In the genomic region with DNA sequence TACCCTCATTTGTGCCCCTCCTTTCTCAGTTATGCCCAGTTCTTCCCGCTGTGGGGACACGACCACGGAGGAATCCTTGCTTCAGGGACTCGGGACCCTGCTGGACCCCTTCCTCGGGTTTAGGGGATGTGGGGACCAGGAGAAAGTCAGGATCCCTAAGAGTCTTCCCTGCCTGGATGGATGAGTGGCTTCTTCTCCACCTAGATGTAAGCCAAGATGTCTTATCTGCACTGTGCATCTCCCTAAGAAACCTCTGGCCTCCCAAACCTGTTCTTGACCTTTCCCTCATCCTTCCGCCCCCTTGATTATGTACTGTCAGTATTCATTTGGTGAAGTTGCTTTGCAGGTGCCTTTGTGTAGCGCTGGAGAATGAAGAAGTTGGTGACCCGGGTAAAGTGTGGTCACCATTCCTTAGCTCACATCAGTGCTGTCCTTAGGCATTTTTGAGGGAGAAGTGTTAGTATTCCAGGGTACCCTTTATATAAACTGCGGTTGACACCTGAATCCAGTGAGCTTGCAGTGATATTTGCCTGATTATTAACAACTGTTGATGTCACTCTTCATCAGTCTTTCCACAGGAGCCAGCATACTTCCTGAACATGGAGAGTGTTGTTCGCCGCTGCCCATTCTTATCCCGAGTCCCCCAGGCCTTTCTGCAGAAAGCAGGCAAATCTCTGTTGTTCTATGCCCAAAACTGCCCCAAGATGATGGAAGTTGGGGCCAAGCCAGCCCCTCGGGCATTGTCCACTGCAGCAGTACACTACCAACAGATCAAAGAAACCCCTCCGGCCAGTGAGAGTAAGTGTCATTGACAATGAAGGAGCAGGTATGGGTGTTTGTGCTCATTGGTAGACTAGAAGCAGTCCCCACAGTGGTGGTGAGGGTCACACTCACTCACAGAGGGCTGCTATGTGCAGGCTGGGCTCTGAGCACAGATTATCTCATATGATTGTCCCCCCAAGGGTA, we compare ENCODE assay signal across 6 cellular contexts. TPM values are rescaled to one million over a fixed set of nuclear protein-coding genes. Genes with fewer than 3 reads are reported as not detected.
DNase-seq lines count a peak whose midpoint lies in the region; ATAC-seq, FAIRE-seq and TF ChIP-seq lines count a peak whose summit lies in the region.

No MANE protein-coding gene starts in this region.

- peak; percentile 11 for FAIRE-seq in H54 (lab: Jason Lieb, UNC)
- peak; percentile 15 for FAIRE-seq in K562 (lab: Jason Lieb, UNC)

- peak overlapping the region; percentile 77 for H3K4me3 ChIP-seq in K562

- peak overlapping the region; percentile 92; the same call in 1 of the 2 replicates for H2AFZ ChIP-seq in K562 (ENCODE audit: low read depth, low read length)

- no peaks in the 10 kb centered on the region for H3K9me1 ChIP-seq in K562 (ENCODE audit: control insufficient read depth, insufficient read depth, low read length)

- H3K36me3 Mint-ChIP-seq in natural killer cell: peaks cover 7% of the 10 kb centered on the region

- no peaks in the 10 kb centered on the region for H3K9me3 ChIP-seq in K562 (replicated peaks; ENCODE audit: control insufficient read depth, insufficient read depth, low read depth, low read length)

- H3K27me3 ChIP-seq in K562 (ENCODE audit: control insufficient read depth in 2 of 2, insufficient read depth in 2 of 2, low read length in 2 of 2): no peaks in the 10 kb centered on the region

- H3K27me3 Mint-ChIP-seq in natural killer cell (ENCODE audit: low read depth in 2 of 2): no peaks in the 10 kb centered on the region

- H3K9ac ChIP-seq in K562 (ENCODE audit: insufficient read depth in 1 of 2, low read depth in 2 of 2, low read length in 2 of 2): peak overlapping the region; percentile 80 to 96

- 44% methylated on average over 14 of the region's 14 CpGs for WGBS in K562 (ENCODE audit: insufficient coverage, low coverage, missing lambda C conversion rate)

- intact Hi-C loops in K562 (cut with micrococcal nuclease) (loop anchor here (2.0 kb wide), 1 partner anchor 44 kb away; the partner anchor contains the start of gene POC1A), natural killer cell (cut with micrococcal nuclease) (loop anchor here (1.0 kb wide), 1 partner anchor 45 kb away; the partner anchor contains the start of gene POC1A)

- TF ChIP-seq EP300 in K562 (IDR thresholded peaks at IDR 0.05; ENCODE audit: low read length): no peak

- CTCF ChIA-PET in K562 (lab: Yijun Ruan, JAX; ENCODE audit: low intra/inter-chr PET ratio): interaction anchor here (0.6 kb wide), 1 partner anchor 46 kb away, joined by 3 read pairs; no protein-coding TSS in a partner anchor

- in situ Hi-C loops in K562 (cut with MboI): no loop called here

- H3K4me1 ChIP-seq in K562 (replicated peaks in 1 of 2; ENCODE audit: control insufficient read depth in 2 of 2, insufficient read depth in 2 of 2, low read length in 2 of 2): peaks cover 22 to 31% of the 10 kb centered on the region in 2 experiments; a peak in 4 of 5 replicates

- TSS peak; percentile 65 for BruUV-seq in K562 (replicated peaks; lab: Mats Ljungman, UMichigan)

- no peaks in the 10 kb centered on the region for H4K20me1 ChIP-seq in K562 (replicated peaks; ENCODE audit: control insufficient read depth, insufficient read depth, low read length)

- H3K79me2 ChIP-seq in K562 (ENCODE audit: control insufficient read depth, insufficient read depth, low read length): peaks cover 16% of the 10 kb centered on the region

- H3K36me3 ChIP-seq in K562 (ENCODE audit: control insufficient read depth, insufficient read depth, low read length): peaks cover 48% of the 10 kb centered on the region

- ATAC-seq in K562: no peak
- no peak for ATAC-seq in natural killer cell
- no peak for ATAC-seq in GM21717 (IDR thresholded peaks at IDR 0.05; ENCODE audit: unreplicated experiment)

- no peak for TF ChIP-seq POLR2A in H54 (IDR thresholded peaks at IDR 0.05; ENCODE audit: low read depth, low read length)
- TF ChIP-seq POLR2A in K562 (conservative IDR thresholded peaks at IDR 0.05): no peak

- DNase-seq in H54 (ENCODE audit: insufficient read length, low spot score) (no peak), K562 (ENCODE audit: extremely low read depth in 1 of 4, low spot score in 3 of 4) (no peak), natural killer cell (no peak), NAMALWA (ENCODE audit: low spot score) (no peak), AG08396 (ENCODE audit: low spot score) (no peak)

- peak overlapping the region; percentile 95 for H3K4me3 Mint-ChIP-seq in natural killer cell

- H3K4me2 ChIP-seq in K562 (ENCODE audit: insufficient read depth, low read length): peak overlapping the region; percentile 78

- H3K27ac ChIP-seq in K562 (ENCODE audit: extremely low read depth, low read depth, low read length): peak overlapping the region; percentile 80

- H3K27ac Mint-ChIP-seq in natural killer cell: peak overlapping the region; percentile 96 to 98

- H3K4me1 Mint-ChIP-seq in natural killer cell: peaks cover 21 to 40% of the 10 kb centered on the region in 2 donors

- no peak for TF ChIP-seq RAD21 in K562 (CRISPR knock-in tag; conservative IDR thresholded peaks at IDR 0.05 in 1 of 2, IDR thresholded peaks at IDR 0.05 in 1 of 2)

- POLR2A ChIA-PET in K562 (lab: Yijun Ruan, JAX): interaction anchor here (0.7 to 0.9 kb wide), 2 partner anchors 24 to 1256 kb away, joined by 3 read pairs; no protein-coding TSS in a partner anchor

- no peak for TF ChIP-seq CTCF in K562 (IDR thresholded peaks at IDR 0.05 in 2 of 3, conservative IDR thresholded peaks at IDR 0.05 in 1 of 3; ENCODE audit: insufficient read depth in 2 of 3, low read depth in 1 of 3, low read length in 3 of 3)
- TF ChIP-seq CTCF in natural killer cell (IDR thresholded peaks at IDR 0.05): no peak

- H3K9me3 Mint-ChIP-seq in natural killer cell: no peaks in the 10 kb centered on the region

RNA-seq across cellular contexts. Expression of gene ALAS1, which starts 1.0 kb away (rescaled TPM):
- total RNA-seq in K562 (2011; cell fraction: chromatin; rRNA removed; ENCODE audit: low replicate concordance): 14.5 and 27.2 TPM in 2 replicates
- total RNA-seq in K562 (2011; cell fraction: nucleolus; rRNA removed): 14.3 and 26.5 TPM in 2 replicates
- total RNA-seq in K562 (2011; cell fraction: nucleoplasm; rRNA removed): 13.9 and 14.0 TPM in 2 replicates
- 21.8 and 27.3 TPM in 2 replicates for total RNA-seq in K562 (2014; rRNA removed)
- 22.7 and 23.8 TPM in 2 replicates for total RNA-seq in K562 (2014; rRNA removed; fragmentation: Illumina TruSeq; extraction: Trizol)
- total RNA-seq in K562 (2015; rRNA removed; fragmentation: Illumina TruSeq; extraction: Trizol): 34.5 and 36.8 TPM in 2 replicates
- total RNA-seq in K562 (2021): 24.3 and 27.6 TPM in 2 replicates
- polyA plus RNA-seq in K562 (2011; rRNA removed): 30.4 and 34.4 TPM in 2 replicates
- 35.6 and 59.5 TPM in 2 replicates for polyA plus RNA-seq in K562 (2011; cell fraction: cytosol; rRNA removed)
- 26.6 and 46.7 TPM in 2 replicates for polyA plus RNA-seq in K562 (2011; cell fraction: nucleus; rRNA removed)
- polyA plus RNA-seq in K562 (2012): 28.0 and 35.8 TPM in 2 replicates
- polyA plus RNA-seq in K562 (2014; fragmentation: Illumina TruSeq; extraction: Trizol): 39.2 and 41.6 TPM in 2 replicates
- 10 to 100 TPM; 37.8 to 49.5 TPM for polyA plus RNA-seq in K562 (2014; fragmentation: Nextera tagmentation; extraction: Ambion mirVana)
- 21.4 and 24.4 TPM in 2 replicates for polyA plus RNA-seq in K562 (2014; rRNA removed)
- 21.4 and 27.1 TPM in 2 replicates for polyA minus RNA-seq in K562 (2011; rRNA and poly(A)+ RNA removed)
- polyA minus RNA-seq in K562 (2011; cell fraction: cytosol; rRNA and poly(A)+ RNA removed): 20.3 and 25.5 TPM in 2 replicates
- 9.0 and 9.6 TPM in 2 replicates for polyA minus RNA-seq in K562 (2011; cell fraction: nucleus; rRNA and poly(A)+ RNA removed)
- total RNA-seq in natural killer cell: 10 to 100 TPM; 17.0 to 34.5 (median 33.4) TPM

RNA-seq across cellular contexts. Expression of gene TLR9, which starts 26.5 kb away (rescaled TPM):
- total RNA-seq in K562 (2011; cell fraction: chromatin; rRNA removed; ENCODE audit: low replicate concordance): not detected in 2 replicates
- 0.13 TPM in 1 of 2 replicates, not detected in the other for total RNA-seq in K562 (2011; cell fraction: nucleolus; rRNA removed)
- total RNA-seq in K562 (2011; cell fraction: nucleoplasm; rRNA removed): 0.15 TPM in 1 of 2 replicates, not detected in the other
- total RNA-seq in K562 (2014; rRNA removed) (not detected in 2 replicates), K562 (2014; rRNA removed; fragmentation: Illumina TruSeq; extraction: Trizol) (not detected in 2 replicates), K562 (2015; rRNA removed; fragmentation: Illumina TruSeq; extraction: Trizol) (not detected in 2 replicates), K562 (2021) (not detected in 2 replicates), natural killer cell (under 1 TPM in 2 of 3 donors, not detected in 1; 0.20 to 0.21 TPM)
- polyA plus RNA-seq in K562 (2011; rRNA removed) (not detected in 2 replicates), K562 (2014; fragmentation: Illumina TruSeq; extraction: Trizol) (not detected in 2 replicates), K562 (2014; fragmentation: Nextera tagmentation; extraction: Ambion mirVana) (not detected), K562 (2014; rRNA removed) (not detected in 2 replicates)
- not detected in 2 replicates for polyA plus RNA-seq in K562 (2011; cell fraction: cytosol; rRNA removed)
- polyA plus RNA-seq in K562 (2011; cell fraction: nucleus; rRNA removed): 0.10 TPM in 1 of 2 replicates, not detected in the other
- 0.01 and 0.21 TPM in 2 replicates for polyA plus RNA-seq in K562 (2012)
- not detected in 2 replicates for polyA minus RNA-seq in K562 (2011; rRNA and poly(A)+ RNA removed)
- polyA minus RNA-seq in K562 (2011; cell fraction: cytosol; rRNA and poly(A)+ RNA removed): not detected in 2 replicates
- not detected in 2 replicates for polyA minus RNA-seq in K562 (2011; cell fraction: nucleus; rRNA and poly(A)+ RNA removed)

RNA-seq across cellular contexts. Expression of gene TWF2, which starts 40.0 kb away (rescaled TPM):
- total RNA-seq in K562 (2011; cell fraction: chromatin; rRNA removed; ENCODE audit: low replicate concordance): 4.4 and 12.4 TPM in 2 replicates
- total RNA-seq in K562 (2011; cell fraction: nucleolus; rRNA removed): 15.1 and 18.7 TPM in 2 replicates
- 6.9 and 10.0 TPM in 2 replicates for total RNA-seq in K562 (2011; cell fraction: nucleoplasm; rRNA removed)
- total RNA-seq in K562 (2014; rRNA removed) (49.1 and 56.9 TPM in 2 replicates), K562 (2014; rRNA removed; fragmentation: Illumina TruSeq; extraction: Trizol) (9.6 and 11.4 TPM in 2 replicates), K562 (2015; rRNA removed; fragmentation: Illumina TruSeq; extraction: Trizol) (26.8 and 27.0 TPM in 2 replicates), K562 (2021) (49.1 and 53.6 TPM in 2 replicates), natural killer cell (10 to 100 TPM; 49.2 to 76.6 (median 52.0) TPM)
- polyA plus RNA-seq in K562 (2011; rRNA removed) (35.7 and 47.1 TPM in 2 replicates), K562 (2014; fragmentation: Illumina TruSeq; extraction: Trizol) (29.7 and 43.9 TPM in 2 replicates), K562 (2014; fragmentation: Nextera tagmentation; extraction: Ambion mirVana) (1 to 10 TPM in 1 of 2 experiments, under 1 TPM in 1; 0.11 to 1.7 TPM), K562 (2014; rRNA removed) (59.4 and 61.9 TPM in 2 replicates)
- 68.9 and 112 TPM in 2 replicates for polyA plus RNA-seq in K562 (2011; cell fraction: cytosol; rRNA removed)
- polyA plus RNA-seq in K562 (2011; cell fraction: nucleus; rRNA removed): 30.0 and 32.4 TPM in 2 replicates
- polyA plus RNA-seq in K562 (2012): 38.0 and 90.9 TPM in 2 replicates
- 21.1 and 22.8 TPM in 2 replicates for polyA minus RNA-seq in K562 (2011; rRNA and poly(A)+ RNA removed)
- 37.2 and 37.3 TPM in 2 replicates for polyA minus RNA-seq in K562 (2011; cell fraction: cytosol; rRNA and poly(A)+ RNA removed)
- polyA minus RNA-seq in K562 (2011; cell fraction: nucleus; rRNA and poly(A)+ RNA removed): 6.6 and 9.1 TPM in 2 replicates

RNA-seq across cellular contexts. Expression of gene POC1A, which starts 44.7 kb away (rescaled TPM):
- total RNA-seq in K562 (2011; cell fraction: chromatin; rRNA removed; ENCODE audit: low replicate concordance): 17.1 and 37.8 TPM in 2 replicates
- 20.3 and 28.8 TPM in 2 replicates for total RNA-seq in K562 (2011; cell fraction: nucleolus; rRNA removed)
- total RNA-seq in K562 (2011; cell fraction: nucleoplasm; rRNA removed): 15.6 and 16.6 TPM in 2 replicates
- 16.0 and 19.6 TPM in 2 replicates for total RNA-seq in K562 (2014; rRNA removed)
- 7.5 and 8.5 TPM in 2 replicates for total RNA-seq in K562 (2014; rRNA removed; fragmentation: Illumina TruSeq; extraction: Trizol)
- 9.5 and 11.3 TPM in 2 replicates for total RNA-seq in K562 (2015; rRNA removed; fragmentation: Illumina TruSeq; extraction: Trizol)
- 15.9 and 17.4 TPM in 2 replicates for total RNA-seq in K562 (2021)
- polyA plus RNA-seq in K562 (2011; rRNA removed): 15.2 and 16.6 TPM in 2 replicates
- 17.6 and 22.5 TPM in 2 replicates for polyA plus RNA-seq in K562 (2011; cell fraction: cytosol; rRNA removed)
- polyA plus RNA-seq in K562 (2011; cell fraction: nucleus; rRNA removed): 16.6 and 21.0 TPM in 2 replicates
- 15.6 and 25.7 TPM in 2 replicates for polyA plus RNA-seq in K562 (2012)
- polyA plus RNA-seq in K562 (2014; fragmentation: Illumina TruSeq; extraction: Trizol): 17.5 and 19.6 TPM in 2 replicates
- 1 to 10 TPM; 7.2 to 9.4 TPM for polyA plus RNA-seq in K562 (2014; fragmentation: Nextera tagmentation; extraction: Ambion mirVana)
- polyA plus RNA-seq in K562 (2014; rRNA removed): 12.1 and 17.3 TPM in 2 replicates
- polyA minus RNA-seq in K562 (2011; rRNA and poly(A)+ RNA removed): 10.6 and 17.7 TPM in 2 replicates
- 8.0 and 12.1 TPM in 2 replicates for polyA minus RNA-seq in K562 (2011; cell fraction: cytosol; rRNA and poly(A)+ RNA removed)
- polyA minus RNA-seq in K562 (2011; cell fraction: nucleus; rRNA and poly(A)+ RNA removed): 12.7 and 14.3 TPM in 2 replicates
- total RNA-seq in natural killer cell: 1 to 10 TPM; 1.3 to 2.6 (median 2.4) TPM

RNA-seq across cellular contexts. Expression of gene PPM1M, which starts 46.6 kb away (rescaled TPM):
- total RNA-seq in K562 (2011; cell fraction: chromatin; rRNA removed; ENCODE audit: low replicate concordance): 11.6 and 26.7 TPM in 2 replicates
- 12.4 and 21.7 TPM in 2 replicates for total RNA-seq in K562 (2011; cell fraction: nucleolus; rRNA removed)
- 15.0 and 16.4 TPM in 2 replicates for total RNA-seq in K562 (2011; cell fraction: nucleoplasm; rRNA removed)
- total RNA-seq in K562 (2014; rRNA removed) (4.4 and 4.5 TPM in 2 replicates), K562 (2014; rRNA removed; fragmentation: Illumina TruSeq; extraction: Trizol) (3.3 TPM in 2 replicates), K562 (2015; rRNA removed; fragmentation: Illumina TruSeq; extraction: Trizol) (2.0 and 2.8 TPM in 2 replicates), K562 (2021) (5.0 and 7.0 TPM in 2 replicates), natural killer cell (10 to 100 TPM; 66.0 to 83.7 (median 77.8) TPM)
- polyA plus RNA-seq in K562 (2011; rRNA removed) (9.2 and 9.9 TPM in 2 replicates), K562 (2014; fragmentation: Illumina TruSeq; extraction: Trizol) (6.5 and 6.6 TPM in 2 replicates), K562 (2014; fragmentation: Nextera tagmentation; extraction: Ambion mirVana) (1 to 10 TPM; 1.4 to 1.5 TPM), K562 (2014; rRNA removed) (4.6 and 6.9 TPM in 2 replicates)
- 9.0 and 11.2 TPM in 2 replicates for polyA plus RNA-seq in K562 (2011; cell fraction: cytosol; rRNA removed)
- 37.5 and 44.1 TPM in 2 replicates for polyA plus RNA-seq in K562 (2011; cell fraction: nucleus; rRNA removed)
- 5.9 and 21.1 TPM in 2 replicates for polyA plus RNA-seq in K562 (2012)
- 4.8 and 5.7 TPM in 2 replicates for polyA minus RNA-seq in K562 (2011; rRNA and poly(A)+ RNA removed)
- polyA minus RNA-seq in K562 (2011; cell fraction: cytosol; rRNA and poly(A)+ RNA removed): 2.2 and 2.7 TPM in 2 replicates
- 6.2 and 7.9 TPM in 2 replicates for polyA minus RNA-seq in K562 (2011; cell fraction: nucleus; rRNA and poly(A)+ RNA removed)
